ENCODE assay signal across 19 cellular contexts in genomic region chr3:138270245-138270644, GRCh38. TPM values are rescaled to one million over a fixed set of nuclear protein-coding genes. Genes with fewer than 3 reads are reported as not detected.
"Had no signal": no experiment of that assay in that cellular context is flagged by ENCODE, and none has a peak within 500 bp of the region (broad histone marks: within the 10 kb centered on the region; RNA-seq: fewer than 3 reads in every experiment).

No MANE protein-coding gene starts in this region.

- H3K27me3 Mint-ChIP-seq: activated CD8-positive, alpha-beta memory T cell treated with anti-CD3 and anti-CD28 coated beads, Interleukin-2, amount 10 ng/mL, durations not matched to agents 7 days and 5 days; activated naive CD4-positive, alpha-beta T cell treated with anti-CD3 and anti-CD28 coated beads, Interleukin-2, amount 10 ng/mL, durations not matched to agents 7 days and 5 days; stimulated activated memory B cell treated with anti-CD40 and anti-IgM and Interleukin-4, amounts not matched to agents 10 μg/mL and 1 μg/mL and 100 μg/mL, for 72 hours had no signal

- H2AFZ ChIP-seq: neural progenitor cell had no signal

- H3K4me3 Mint-ChIP-seq: activated CD8-positive, alpha-beta memory T cell treated with anti-CD3 and anti-CD28 coated beads, Interleukin-2, amount 10 ng/mL, durations not matched to agents 7 days and 5 days; activated naive CD4-positive, alpha-beta T cell treated with anti-CD3 and anti-CD28 coated beads, Interleukin-2, amount 10 ng/mL, durations not matched to agents 7 days and 5 days; endodermal cell; neural progenitor cell; stimulated activated memory B cell treated with anti-CD40 and anti-IgM and Interleukin-4, amounts not matched to agents 10 μg/mL and 1 μg/mL and 100 μg/mL, for 72 hours had no signal

- FAIRE-seq: astrocyte had no signal

- H3K9ac ChIP-seq: neural progenitor cell had no signal

- H3K27ac Mint-ChIP-seq: activated CD8-positive, alpha-beta memory T cell treated with anti-CD3 and anti-CD28 coated beads, Interleukin-2, amount 10 ng/mL, durations not matched to agents 7 days and 5 days; activated naive CD4-positive, alpha-beta T cell treated with anti-CD3 and anti-CD28 coated beads, Interleukin-2, amount 10 ng/mL, durations not matched to agents 7 days and 5 days; endodermal cell; neural progenitor cell; stimulated activated memory B cell treated with anti-CD40 and anti-IgM and Interleukin-4, amounts not matched to agents 10 μg/mL and 1 μg/mL and 100 μg/mL, for 72 hours had no signal

- H3K4me1 ChIP-seq: left lung, neural progenitor cell, pancreas had no signal

- H3K4me2 ChIP-seq: neural progenitor cell had no signal

- ATAC-seq: activated CD8-positive, alpha-beta memory T cell treated with anti-CD3 and anti-CD28 coated beads, Interleukin-2, amount 10 ng/mL, durations not matched to agents 7 days and 5 days; left lung; pancreas; stimulated activated memory B cell treated with anti-CD40 and anti-IgM and Interleukin-4, amounts not matched to agents 10 μg/mL and 1 μg/mL and 100 μg/mL, for 72 hours had no signal

- H3K27me3 ChIP-seq: dorsolateral prefrontal cortex, left lung, neural progenitor cell, pancreas had no signal

- H3K4me3 ChIP-seq: dorsolateral prefrontal cortex, left lung, neural progenitor cell, pancreas had no signal

- H3K9me3 Mint-ChIP-seq: activated naive CD4-positive, alpha-beta T cell treated with anti-CD3 and anti-CD28 coated beads, Interleukin-2, amount 10 ng/mL, durations not matched to agents 7 days and 5 days; endodermal cell; neural progenitor cell; stimulated activated memory B cell treated with anti-CD40 and anti-IgM and Interleukin-4, amounts not matched to agents 10 μg/mL and 1 μg/mL and 100 μg/mL, for 72 hours had no signal

- H3K27ac ChIP-seq: dorsolateral prefrontal cortex, left lung, pancreas had no signal

- DNase-seq: activated CD4-positive, alpha-beta T cell treated with anti-CD3 and anti-CD28 coated beads for 1 hour; activated CD4-positive, alpha-beta T cell treated with anti-CD3 and anti-CD28 coated beads, Interleukin-2, amount 50 U/mL, for 48 hours; activated CD8-positive, alpha-beta memory T cell treated with anti-CD3 and anti-CD28 coated beads, Interleukin-2, amount 10 ng/mL, durations not matched to agents 7 days and 5 days; activated naive CD4-positive, alpha-beta T cell treated with anti-CD3 and anti-CD28 coated beads, Interleukin-2, amount 10 ng/mL, durations not matched to agents 7 days and 5 days; activated T-cell treated with anti-CD3 and anti-CD28 coated beads, Interleukin-2, amount 50 U/mL, for 1 hour; dorsolateral prefrontal cortex; endodermal cell; erythroblast; hypothalamus; kidney; left lung; mammary epithelial cell; pancreas; stimulated activated CD4-positive, alpha-beta T cell treated with anti-CD3 and anti-CD28 coated beads, Interleukin-2, amount 100 ng/mL, for 48 hours; T1000 had no signal

- H3K9me3 ChIP-seq: left lung, pancreas had no signal

- H3K4me1 Mint-ChIP-seq: endodermal cell, neural progenitor cell had no signal

RNA-seq across cellular contexts. Expression of gene NME9, which starts 59.4 kb away (rescaled TPM):
- total RNA-seq: activated CD8-positive, alpha-beta memory T cell treated with anti-CD3 and anti-CD28 coated beads, Interleukin-2, amount 10 ng/mL, durations not matched to agents 7 days and 5 days; glomerular endothelial cell had no signal
